Comparison of ENCODE assay signal across 9 cellular contexts in genomic region chr12:108179305-108179704, GRCh38. TPM values are rescaled to one million over a fixed set of nuclear protein-coding genes. Genes with fewer than 3 reads are reported as not detected.
"Had no signal": no experiment of that assay in that cellular context is flagged by ENCODE, and none has a peak within 500 bp of the region (broad histone marks: within the 10 kb centered on the region; RNA-seq: fewer than 3 reads in every experiment).

No MANE protein-coding gene starts in this region.

- H2AFZ ChIP-seq: GM23248 had no signal

- DNase-seq: GM23248, GOT3, H9, HCEC 1CT, HFFc6, KG1 had no signal

- H3K9ac ChIP-seq: GM23248 had no signal

- FAIRE-seq: H54, HTR-8/SVneo had no signal

- H3K4me3 ChIP-seq: GM23248 had no signal

- H3K27ac ChIP-seq: GM23248 had no signal

RNA-seq across cellular contexts. Expression of gene WSCD2, which starts 50.2 kb away (rescaled TPM):
- total RNA-seq: GM23248, HFFc6, HT-29 had no signal
- polyA plus RNA-seq: GM23248 had no signal
